Comparison of ENCODE assay signal across 13 cellular contexts in the genomic region with DNA sequence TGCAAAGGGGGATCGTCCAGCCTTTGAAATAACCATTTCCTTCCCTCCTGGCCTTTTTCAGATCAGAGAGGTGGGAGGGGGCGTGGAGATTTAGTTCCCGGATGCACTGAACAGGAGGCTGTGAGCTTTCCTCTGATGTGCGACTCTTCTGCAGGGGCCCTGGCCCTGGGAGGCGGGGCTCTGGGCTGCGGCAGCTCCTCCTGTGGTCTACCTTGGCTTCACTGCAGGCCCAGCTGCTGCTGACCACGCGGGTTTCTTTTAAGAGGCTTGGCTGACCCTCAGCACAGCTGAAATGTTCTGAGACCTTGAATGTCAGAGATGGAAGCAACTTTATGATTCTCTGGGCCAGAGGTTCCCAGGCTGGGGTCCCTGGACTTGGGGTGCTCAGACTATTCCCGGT. TPM values are rescaled to one million over a fixed set of nuclear protein-coding genes. Genes with fewer than 3 reads are reported as not detected.
DNase-seq lines count a peak whose midpoint lies in the region; ATAC-seq, FAIRE-seq and TF ChIP-seq lines count a peak whose summit lies in the region.
"Had no signal": no experiment of that assay in that cellular context is flagged by ENCODE, and none has a peak within 500 bp of the region (broad histone marks: within the 10 kb centered on the region; RNA-seq: fewer than 3 reads in every experiment).

No MANE protein-coding gene starts in this region.

- no peaks in the 10 kb centered on the region for H3K9me3 ChIP-seq in OCI-LY1 (ENCODE audit: low read length)
- no peaks in the 10 kb centered on the region for H3K9me3 ChIP-seq in endodermal cell (ENCODE audit: control insufficient read depth, low read length)
- H3K9me3 ChIP-seq in kidney (ENCODE audit: control insufficient read depth in 1 of 2, low read length in 2 of 2): no peaks in the 10 kb centered on the region
- no peaks in the 10 kb centered on the region for H3K9me3 ChIP-seq in stomach

- no peak for FAIRE-seq in kidney (lab: Jason Lieb, UNC)
- FAIRE-seq: endothelial cell of umbilical vein had no signal

- no peak for TF ChIP-seq EP300 in stomach (IDR thresholded peaks at IDR 0.05)

- intact Hi-C loops in kidney (cut with DNase I): no loop called here
- intact Hi-C loops in stomach (cut with DNase I; ENCODE audit: low total_unique reads): no loop called here

- peaks cover 30% of the 10 kb centered on the region for H3K4me1 ChIP-seq in OCI-LY1 (ENCODE audit: insufficient read depth, low read length, severe bottlenecking)
- no peaks in the 10 kb centered on the region for H3K4me1 ChIP-seq in endodermal cell (ENCODE audit: control insufficient read depth, insufficient read depth, low read length)
- H3K4me1 ChIP-seq in kidney (ENCODE audit: control insufficient read depth in 1 of 2, insufficient read depth in 1 of 2, low read depth in 1 of 2, low read length in 2 of 2): peaks cover 4 to 8% of the 10 kb centered on the region in 2 donors
- peaks cover 0 to 30% (median 16%) of the 10 kb centered on the region in 4 donors for H3K4me1 ChIP-seq in stomach

- H3K27ac Mint-ChIP-seq in endodermal cell: no peak overlapping the region
- no peak overlapping the region for H3K27ac Mint-ChIP-seq in activated T-cell treated with anti-CD3 and anti-CD28 coated beads, Interleukin-2, amount 50 U/mL, for 72 hours
- H3K27ac Mint-ChIP-seq in activated naive CD4-positive, alpha-beta T cell treated with anti-CD3 and anti-CD28 coated beads, Interleukin-2, amount 50 U/mL, for 72 hours: no peak overlapping the region
- H3K27ac Mint-ChIP-seq: activated T-cell treated with anti-CD3 and anti-CD28 coated beads, Interleukin-2, amount 50 U/mL, for 24 hours; CD4-positive, alpha-beta T cell had no signal

- H3K4me2 ChIP-seq in OCI-LY1 (ENCODE audit: low read length): peak overlapping the region; percentile 4; the same call in 1 of the 2 replicates

- TF ChIP-seq POLR2A in stomach (IDR thresholded peaks at IDR 0.05): no peak

- peak overlapping the region; percentile 31; the same call in 1 of the 2 replicates for H3K9ac ChIP-seq in OCI-LY1 (ENCODE audit: low read length)
- H3K9ac ChIP-seq in endodermal cell (ENCODE audit: extremely low read depth, low read length, poor library complexity, severe bottlenecking): no peak overlapping the region
- no peak overlapping the region for H3K9ac ChIP-seq in kidney (ENCODE audit: low read length in 2 of 2)

- H3F3A ChIP-seq in OCI-LY1 (ENCODE audit: insufficient read depth, low read length): no peaks in the 10 kb centered on the region

- no peaks in the 10 kb centered on the region for H3K79me2 ChIP-seq in OCI-LY1 (ENCODE audit: insufficient read depth, low read length)

- H3K27ac ChIP-seq in OCI-LY1 (ENCODE audit: low read depth, low read length, poor library complexity, severe bottlenecking) (peak overlapping the region; percentile 30), endodermal cell (ENCODE audit: low read depth, low read length) (no peak overlapping the region), kidney (ENCODE audit: low read depth in 2 of 2, low read length in 2 of 2) (no peak overlapping the region), stomach (peak overlapping the region in 4 of 5 donors; percentile 3 to 62 (median 48))

- H3K27me3 ChIP-seq in OCI-LY1 (ENCODE audit: insufficient read depth, low read length): no peaks in the 10 kb centered on the region; the same call in 1 of the 2 replicates
- H3K27me3 ChIP-seq in endodermal cell (ENCODE audit: control insufficient read depth, insufficient read depth, low read length, poor library complexity, severe bottlenecking): no peaks in the 10 kb centered on the region
- no peaks in the 10 kb centered on the region for H3K27me3 ChIP-seq in stomach

- H4K20me1 ChIP-seq in OCI-LY1 (ENCODE audit: insufficient read depth, low read length): no peaks in the 10 kb centered on the region

- DNase-seq in endodermal cell (peak; percentile 87), kidney (peak; percentile 81), stomach (no peak)
- DNase-seq in activated T-cell treated with anti-CD3 and anti-CD28 coated beads, Interleukin-2, amount 50 U/mL, for 72 hours: no peak
- no peak for DNase-seq in activated naive CD4-positive, alpha-beta T cell treated with anti-CD3 and anti-CD28 coated beads, Interleukin-2, amount 50 U/mL, for 72 hours (ENCODE audit: low spot score in 2 of 2)
- DNase-seq: activated T-cell treated with anti-CD3 and anti-CD28 coated beads, Interleukin-2, amount 50 U/mL, for 24 hours; CD4-positive, alpha-beta T cell; NCI-H187; NCI-H748 treated with DMSO at 0.1 percent for 48 hours had no signal

- no peaks in the 10 kb centered on the region for H3K9me3 Mint-ChIP-seq in endodermal cell
- no peaks in the 10 kb centered on the region for H3K9me3 Mint-ChIP-seq in activated T-cell treated with anti-CD3 and anti-CD28 coated beads, Interleukin-2, amount 50 U/mL, for 72 hours
- no peaks in the 10 kb centered on the region for H3K9me3 Mint-ChIP-seq in activated naive CD4-positive, alpha-beta T cell treated with anti-CD3 and anti-CD28 coated beads, Interleukin-2, amount 50 U/mL, for 72 hours
- H3K9me3 Mint-ChIP-seq: activated T-cell treated with anti-CD3 and anti-CD28 coated beads, Interleukin-2, amount 50 U/mL, for 24 hours; CD4-positive, alpha-beta T cell had no signal

- ATAC-seq in HG03469 (IDR thresholded peaks at IDR 0.05; ENCODE audit: unreplicated experiment): no peak
- ATAC-seq in activated T-cell treated with anti-CD3 and anti-CD28 coated beads, Interleukin-2, amount 50 U/mL, for 72 hours (replicated peaks in 1 of 2): no peak
- ATAC-seq in activated naive CD4-positive, alpha-beta T cell treated with anti-CD3 and anti-CD28 coated beads, Interleukin-2, amount 50 U/mL, for 72 hours: no peak
- no peak for ATAC-seq in HG02884 (IDR thresholded peaks at IDR 0.05; ENCODE audit: unreplicated experiment)

- no peaks in the 10 kb centered on the region for H3K36me3 Mint-ChIP-seq in endodermal cell (ENCODE audit: low read depth)
- H3K36me3 Mint-ChIP-seq in activated T-cell treated with anti-CD3 and anti-CD28 coated beads, Interleukin-2, amount 50 U/mL, for 72 hours (ENCODE audit: insufficient read depth in 2 of 2): no peaks in the 10 kb centered on the region
- no peaks in the 10 kb centered on the region for H3K36me3 Mint-ChIP-seq in activated naive CD4-positive, alpha-beta T cell treated with anti-CD3 and anti-CD28 coated beads, Interleukin-2, amount 50 U/mL, for 72 hours

- TF ChIP-seq CTCF in OCI-LY1 (IDR thresholded peaks at IDR 0.05; ENCODE audit: low read length) (no peak), endodermal cell (conservative IDR thresholded peaks at IDR 0.05) (peak; percentile 40), kidney (IDR thresholded peaks at IDR 0.05; ENCODE audit: borderline replicate concordance, extremely low read depth, insufficient read depth) (no peak), stomach (IDR thresholded peaks at IDR 0.05) (no peak)

- H3K27me3 Mint-ChIP-seq in endodermal cell (ENCODE audit: insufficient read depth): no peaks in the 10 kb centered on the region
- H3K27me3 Mint-ChIP-seq in activated T-cell treated with anti-CD3 and anti-CD28 coated beads, Interleukin-2, amount 50 U/mL, for 72 hours (ENCODE audit: low read depth): no peaks in the 10 kb centered on the region
- H3K27me3 Mint-ChIP-seq: CD4-positive, alpha-beta T cell had no signal

- WGBS in endodermal cell (ENCODE audit: insufficient coverage in 1 of 2, insufficient read length in 1 of 2), 2 experiments: 52 to 57% methylated on average over 5 to 9 of the region's 9 CpGs
- 62 to 68% (median 64%) methylated on average over 9 of the region's 9 CpGs for WGBS in stomach, 5 donors

- H3K4me1 Mint-ChIP-seq in endodermal cell: peaks cover 2% of the 10 kb centered on the region
- no peaks in the 10 kb centered on the region for H3K4me1 Mint-ChIP-seq in activated T-cell treated with anti-CD3 and anti-CD28 coated beads, Interleukin-2, amount 50 U/mL, for 72 hours (ENCODE audit: low read depth)

- no peaks in the 10 kb centered on the region for H3K9me2 ChIP-seq in OCI-LY1 (ENCODE audit: low read depth, low read length)

- no peak overlapping the region for H3K4me3 ChIP-seq in OCI-LY1 (ENCODE audit: low read depth, low read length, poor library complexity, severe bottlenecking)
- no peak overlapping the region for H3K4me3 ChIP-seq in endodermal cell (ENCODE audit: low read length)
- H3K4me3 ChIP-seq in kidney (ENCODE audit: low read length in 2 of 2): no peak overlapping the region
- H3K4me3 ChIP-seq in stomach: no peak overlapping the region

- no peak overlapping the region for H3K4me3 Mint-ChIP-seq in endodermal cell
- no peak overlapping the region for H3K4me3 Mint-ChIP-seq in activated T-cell treated with anti-CD3 and anti-CD28 coated beads, Interleukin-2, amount 50 U/mL, for 72 hours
- H3K4me3 Mint-ChIP-seq: activated T-cell treated with anti-CD3 and anti-CD28 coated beads, Interleukin-2, amount 50 U/mL, for 24 hours; CD4-positive, alpha-beta T cell had no signal

- H3K36me3 ChIP-seq in OCI-LY1 (ENCODE audit: insufficient read depth, low read length) (no peaks in the 10 kb centered on the region; the same call in 1 of the 2 replicates), endodermal cell (ENCODE audit: control insufficient read depth, insufficient read depth, low read length) (no peaks in the 10 kb centered on the region), kidney (ENCODE audit: control insufficient read depth in 1 of 2, insufficient read depth in 2 of 2, low read length in 2 of 2) (no peaks in the 10 kb centered on the region), stomach (no peaks in the 10 kb centered on the region)

- peak overlapping the region; percentile 3; the same call in 1 of the 2 replicates for H2AFZ ChIP-seq in OCI-LY1 (ENCODE audit: low read length)

RNA-seq across cellular contexts. Expression of gene COL15A1, which starts 27.0 kb away (rescaled TPM):
- total RNA-seq in endodermal cell (under 1 TPM in 1 of 2 donors, not detected in 1; 0.27 TPM), kidney (42.0 TPM), stomach (100 to 1,000 TPM in 2 of 5 donors, 10 to 100 TPM in 3; 26.3 to 173 (median 32.2) TPM)
- polyA plus RNA-seq in endodermal cell (2013, experiment 1 of 2): 0.39 TPM
- 0.33 TPM for polyA plus RNA-seq in endodermal cell (2013, experiment 2 of 2)
- polyA plus RNA-seq in kidney (ENCODE audit: insufficient read depth, low read depth, low replicate concordance) (4.7 TPM), stomach (10 to 100 TPM; 10.7 to 13.3 (median 12.0) TPM)
- under 1 TPM; 0.19 to 0.30 TPM for total RNA-seq in activated T-cell treated with anti-CD3 and anti-CD28 coated beads, Interleukin-2, amount 50 U/mL, for 72 hours
- total RNA-seq in activated naive CD4-positive, alpha-beta T cell treated with anti-CD3 and anti-CD28 coated beads, Interleukin-2, amount 50 U/mL, for 72 hours: under 1 TPM; 0.11 to 0.23 TPM
- total RNA-seq: CD4-positive, alpha-beta T cell; endothelial cell of umbilical vein had no signal
- polyA plus RNA-seq: endothelial cell of umbilical vein had no signal

Comparison
In these comparisons a context has a peak if more than half of its experiments do, and no peak if none do; other contexts are left out.
1. H3K27ac ChIP-seq: peak in OCI-LY1 (single experiment) and stomach (4 of 5); none in endodermal cell (single experiment) and kidney (0 of 2).
2. DNase-seq: peak in endodermal cell (single experiment) and kidney (single experiment); none in stomach (single experiment), activated T-cell treated with anti-CD3 and anti-CD28 coated beads, Interleukin-2, amount 50 U/mL, for 72 hours (0 of 2) and activated naive CD4-positive, alpha-beta T cell treated with anti-CD3 and anti-CD28 coated beads, Interleukin-2, amount 50 U/mL, for 72 hours (0 of 2).
3. RNA of gene COL15A1, which starts 27.0 kb away (total RNA-seq): 42.0 TPM in kidney (single experiment) and 26.3 to 173 TPM in stomach; 0.19 to 0.30 TPM in activated T-cell treated with anti-CD3 and anti-CD28 coated beads, Interleukin-2, amount 50 U/mL, for 72 hours, 0.27 TPM in endodermal cell and 0.11 to 0.23 TPM in activated naive CD4-positive, alpha-beta T cell treated with anti-CD3 and anti-CD28 coated beads, Interleukin-2, amount 50 U/mL, for 72 hours; every median in the first group is over 10 times any median in the second.